ENCODE assay signal across 8 cellular contexts in the genomic region with DNA sequence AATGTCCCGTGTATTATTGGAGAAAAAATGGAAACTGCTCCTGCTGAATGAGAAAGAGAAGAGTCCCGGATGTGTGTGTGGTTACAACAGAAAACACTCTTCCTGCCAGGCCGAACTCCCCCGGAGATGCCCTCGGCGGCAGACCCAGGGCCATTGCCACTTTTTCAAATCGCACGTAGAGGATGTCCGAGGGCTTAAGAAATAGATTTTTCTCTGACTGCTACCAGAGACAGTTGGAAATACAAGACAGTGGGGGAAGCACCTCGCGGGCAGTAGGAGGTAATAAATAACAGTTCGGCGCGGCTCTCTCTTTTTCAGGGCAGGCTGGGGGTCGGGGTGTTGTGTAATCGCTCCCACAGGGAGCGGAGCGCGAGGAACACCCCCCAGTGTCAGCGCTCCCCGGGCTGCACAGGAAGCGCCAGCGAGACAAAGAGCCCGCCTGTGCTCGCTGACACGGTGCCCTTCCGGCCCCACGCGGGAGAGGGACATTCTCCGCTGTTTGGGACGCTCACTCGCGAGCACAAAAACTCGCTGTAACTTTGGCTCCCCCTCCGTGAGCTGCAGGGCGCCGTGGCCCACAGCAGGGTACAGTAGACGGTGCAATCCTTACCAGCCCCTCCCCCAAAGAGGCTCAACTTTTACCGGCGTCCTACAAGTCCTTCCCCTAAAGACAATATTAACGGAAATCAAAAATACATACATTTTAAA. TPM values are rescaled to one million over a fixed set of nuclear protein-coding genes. Genes with fewer than 3 reads are reported as not detected.
DNase-seq lines count a peak whose midpoint lies in the region; ATAC-seq and TF ChIP-seq lines count a peak whose summit lies in the region.

No MANE protein-coding gene starts in this region.

- intact Hi-C loops in heart right ventricle (cut with DNase I) (loop anchor here in 9 of 10 donors (1.0 to 10.0 kb wide), 13 partner anchors 40 to 250 kb away; no protein-coding TSS in a partner anchor), posterior vena cava (cut with DNase I) (loop anchor here (5.0 to 10.0 kb wide), 3 partner anchors 40 to 255 kb away; no protein-coding TSS in a partner anchor)

- ATAC-seq in GM21528 (IDR thresholded peaks at IDR 0.05; ENCODE audit: low FRiP score, unreplicated experiment) (peak; percentile 70), heart right ventricle (peak; percentile 81 to 90 (median 84))

- H3K9ac ChIP-seq in adipocyte (ENCODE audit: low read length): peak overlapping the region; percentile 95

- H3K9me3 ChIP-seq in adipocyte (ENCODE audit: control insufficient read depth, low read length) (no peaks in the 10 kb centered on the region), heart right ventricle (no peaks in the 10 kb centered on the region)

- no peaks in the 10 kb centered on the region for H3K36me3 ChIP-seq in adipocyte (ENCODE audit: control insufficient read depth, insufficient read depth, low read length, severe bottlenecking)
- H3K36me3 ChIP-seq in heart right ventricle: no peaks in the 10 kb centered on the region
- no peaks in the 10 kb centered on the region for H3K36me3 ChIP-seq in urinary bladder (ENCODE audit: insufficient read depth)

- peak overlapping the region; percentile 99 for H3K4me3 ChIP-seq in adipocyte (ENCODE audit: low read length)
- peak overlapping the region; percentile 55 to 86 (median 76) for H3K4me3 ChIP-seq in heart right ventricle
- peak overlapping the region; percentile 68 for H3K4me3 ChIP-seq in urinary bladder (ENCODE audit: low read depth, low read length)

- TF ChIP-seq CTCF in heart right ventricle (IDR thresholded peaks at IDR 0.05): peak in 3 of 9 donors; percentile 2 to 26 (median 25)

- H3K27me3 ChIP-seq in adipocyte (replicated peaks; ENCODE audit: control insufficient read depth, insufficient read depth, low read length): no peaks in the 10 kb centered on the region
- no peaks in the 10 kb centered on the region for H3K27me3 ChIP-seq in heart right ventricle

- 0 to 1% methylated on average over 41 of the region's 41 CpGs for WGBS in heart right ventricle, 2 donors
- whole genome bisulfite sequencing in urinary bladder: under 1% methylated on average over 41 of the region's 41 CpGs

- DNase-seq in ELF-1 (ENCODE audit: low read depth, low spot score) (peak; percentile 71), HuH-7 (ENCODE audit: low spot score) (peak; percentile 68), SKM-1 treated with dmso at 0.1 percent for 144 hours (lab: John Stamatoyannopoulos, UW; ENCODE audit: unreplicated experiment) (peak; percentile 69), adipocyte (ENCODE audit: low read depth) (peak; percentile 84), heart right ventricle (peak; percentile 75 to 84), posterior vena cava (ENCODE audit: low spot score) (peak; percentile 95)

- H3K4me1 ChIP-seq in adipocyte (ENCODE audit: control insufficient read depth, insufficient read depth, low read length): peaks cover 35% of the 10 kb centered on the region
- peaks cover 21 to 50% (median 46%) of the 10 kb centered on the region in 9 donors for H3K4me1 ChIP-seq in heart right ventricle
- H3K4me1 ChIP-seq in urinary bladder (ENCODE audit: insufficient read depth): no peaks in the 10 kb centered on the region

- peak overlapping the region; percentile 88 to 98 (median 96) for H3K27ac ChIP-seq in heart right ventricle
- H3K27ac ChIP-seq in urinary bladder (ENCODE audit: low read depth): peak overlapping the region; percentile 89

RNA-seq across cellular contexts. Expression of a gene that starts 1.1 kb away (rescaled TPM):
- 10 to 100 TPM; 20.8 to 46.1 (median 30.3) TPM for total RNA-seq in heart right ventricle
- 10 to 100 TPM; 14.5 to 28.2 TPM for polyA plus RNA-seq in heart right ventricle
- 10 to 100 TPM; 50.3 to 78.7 TPM for total RNA-seq in posterior vena cava
- total RNA-seq in urinary bladder: 77.1 TPM
- polyA plus RNA-seq in urinary bladder: 42.3 TPM

Comparison
In these comparisons a context has a peak if more than half of its experiments do, and no peak if none do; other contexts are left out.
1. Peak in every context shown above with its lines: DNase-seq, ATAC-seq, H3K4me3 ChIP-seq and H3K27ac ChIP-seq.